ENCODE assay signal across 1 cellular context in the genomic region with DNA sequence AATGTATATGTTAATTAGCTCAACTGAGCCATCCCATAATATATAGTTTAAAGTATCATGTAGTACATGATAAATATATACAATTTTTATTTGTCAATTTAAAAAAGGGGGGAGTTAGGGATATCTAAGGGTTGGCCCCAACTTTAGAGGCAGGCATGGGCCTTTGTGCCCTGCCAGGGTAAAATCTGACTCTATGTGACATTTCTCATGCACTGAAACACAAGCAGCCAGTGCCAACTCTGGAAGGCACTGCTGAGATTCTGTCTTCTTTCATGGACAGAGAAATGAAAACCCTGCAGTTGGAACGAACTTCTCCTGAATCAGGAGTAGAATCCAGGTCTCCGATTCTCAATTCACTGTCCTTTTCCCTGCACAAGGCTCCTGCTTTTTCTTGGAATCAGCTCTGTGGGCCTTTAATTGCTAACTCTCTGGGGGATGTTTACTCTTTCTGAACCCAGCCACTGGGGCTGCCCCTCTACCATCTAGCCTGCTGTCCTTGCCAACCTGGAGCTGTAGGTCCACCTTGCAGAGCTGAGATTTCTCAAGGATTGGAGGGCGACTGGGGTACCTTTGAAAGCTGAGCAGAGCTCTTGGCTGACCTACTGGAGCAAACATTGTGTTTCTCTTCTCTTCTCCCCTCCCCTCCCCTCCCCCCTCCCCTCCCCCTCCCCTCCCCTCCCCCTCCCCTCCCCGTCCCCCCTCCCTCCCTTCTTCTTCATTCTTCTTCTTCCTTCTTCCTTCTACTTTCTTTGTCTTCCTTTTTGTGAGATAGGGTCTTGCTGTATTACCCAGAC.
TF ChIP-seq lines count a peak whose summit lies in the region.

No MANE protein-coding gene starts in this region.

TF ChIP-seq in GM23338, 12 proteins besides CTCF, POLR2A, EP300 and RAD21:
- no peak for TF ChIP-seq ZNF114 (CRISPR knock-in tag; IDR thresholded peaks at IDR 0.05)
- TF ChIP-seq, protein P1, sequence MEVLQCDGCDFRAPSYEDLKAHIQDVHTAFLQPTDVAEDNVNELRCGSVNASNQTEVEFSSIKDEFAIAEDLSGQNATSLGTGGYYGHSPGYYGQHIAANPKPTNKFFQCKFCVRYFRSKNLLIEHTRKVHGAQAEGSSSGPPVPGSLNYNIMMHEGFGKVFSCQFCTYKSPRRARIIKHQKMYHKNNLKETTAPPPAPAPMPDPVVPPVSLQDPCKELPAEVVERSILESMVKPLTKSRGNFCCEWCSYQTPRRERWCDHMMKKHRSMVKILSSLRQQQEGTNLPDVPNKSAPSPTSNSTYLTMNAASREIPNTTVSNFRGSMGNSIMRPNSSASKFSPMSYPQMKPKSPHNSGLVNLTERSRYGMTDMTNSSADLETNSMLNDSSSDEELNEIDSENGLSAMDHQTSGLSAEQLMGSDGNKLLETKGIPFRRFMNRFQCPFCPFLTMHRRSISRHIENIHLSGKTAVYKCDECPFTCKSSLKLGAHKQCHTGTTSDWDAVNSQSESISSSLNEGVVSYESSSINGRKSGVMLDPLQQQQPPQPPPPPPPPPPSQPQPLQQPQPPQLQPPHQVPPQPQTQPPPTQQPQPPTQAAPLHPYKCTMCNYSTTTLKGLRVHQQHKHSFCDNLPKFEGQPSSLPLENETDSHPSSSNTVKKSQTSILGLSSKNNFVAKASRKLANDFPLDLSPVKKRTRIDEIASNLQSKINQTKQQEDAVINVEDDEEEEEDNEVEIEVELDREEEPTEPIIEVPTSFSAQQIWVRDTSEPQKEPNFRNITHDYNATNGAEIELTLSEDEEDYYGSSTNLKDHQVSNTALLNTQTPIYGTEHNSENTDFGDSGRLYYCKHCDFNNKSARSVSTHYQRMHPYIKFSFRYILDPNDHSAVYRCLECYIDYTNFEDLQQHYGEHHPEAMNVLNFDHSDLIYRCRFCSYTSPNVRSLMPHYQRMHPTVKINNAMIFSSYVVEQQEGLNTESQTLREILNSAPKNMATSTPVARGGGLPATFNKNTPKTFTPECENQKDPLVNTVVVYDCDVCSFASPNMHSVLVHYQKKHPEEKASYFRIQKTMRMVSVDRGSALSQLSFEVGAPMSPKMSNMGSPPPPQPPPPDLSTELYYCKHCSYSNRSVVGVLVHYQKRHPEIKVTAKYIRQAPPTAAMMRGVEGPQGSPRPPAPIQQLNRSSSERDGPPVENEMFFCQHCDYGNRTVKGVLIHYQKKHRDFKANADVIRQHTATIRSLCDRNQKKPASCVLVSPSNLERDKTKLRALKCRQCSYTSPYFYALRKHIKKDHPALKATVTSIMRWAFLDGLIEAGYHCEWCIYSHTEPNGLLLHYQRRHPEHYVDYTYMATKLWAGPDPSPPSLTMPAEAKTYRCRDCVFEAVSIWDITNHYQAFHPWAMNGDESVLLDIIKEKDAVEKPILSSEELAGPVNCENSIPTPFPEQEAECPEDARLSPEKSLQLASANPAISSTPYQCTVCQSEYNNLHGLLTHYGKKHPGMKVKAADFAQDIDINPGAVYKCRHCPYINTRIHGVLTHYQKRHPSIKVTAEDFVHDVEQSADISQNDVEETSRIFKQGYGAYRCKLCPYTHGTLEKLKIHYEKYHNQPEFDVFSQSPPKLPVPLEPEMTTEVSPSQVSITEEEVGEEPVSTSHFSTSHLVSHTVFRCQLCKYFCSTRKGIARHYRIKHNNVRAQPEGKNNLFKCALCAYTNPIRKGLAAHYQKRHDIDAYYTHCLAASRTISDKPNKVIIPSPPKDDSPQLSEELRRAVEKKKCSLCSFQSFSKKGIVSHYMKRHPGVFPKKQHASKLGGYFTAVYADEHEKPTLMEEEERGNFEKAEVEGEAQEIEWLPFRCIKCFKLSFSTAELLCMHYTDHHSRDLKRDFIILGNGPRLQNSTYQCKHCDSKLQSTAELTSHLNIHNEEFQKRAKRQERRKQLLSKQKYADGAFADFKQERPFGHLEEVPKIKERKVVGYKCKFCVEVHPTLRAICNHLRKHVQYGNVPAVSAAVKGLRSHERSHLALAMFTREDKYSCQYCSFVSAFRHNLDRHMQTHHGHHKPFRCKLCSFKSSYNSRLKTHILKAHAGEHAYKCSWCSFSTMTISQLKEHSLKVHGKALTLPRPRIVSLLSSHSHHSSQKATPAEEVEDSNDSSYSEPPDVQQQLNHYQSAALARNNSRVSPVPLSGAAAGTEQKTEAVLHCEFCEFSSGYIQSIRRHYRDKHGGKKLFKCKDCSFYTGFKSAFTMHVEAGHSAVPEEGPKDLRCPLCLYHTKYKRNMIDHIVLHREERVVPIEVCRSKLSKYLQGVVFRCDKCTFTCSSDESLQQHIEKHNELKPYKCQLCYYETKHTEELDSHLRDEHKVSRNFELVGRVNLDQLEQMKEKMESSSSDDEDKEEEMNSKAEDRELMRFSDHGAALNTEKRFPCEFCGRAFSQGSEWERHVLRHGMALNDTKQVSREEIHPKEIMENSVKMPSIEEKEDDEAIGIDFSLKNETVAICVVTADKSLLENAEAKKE (CRISPR knock-in tag; IDR thresholded peaks at IDR 0.05), result no peak
- TF ChIP-seq, protein P2, sequence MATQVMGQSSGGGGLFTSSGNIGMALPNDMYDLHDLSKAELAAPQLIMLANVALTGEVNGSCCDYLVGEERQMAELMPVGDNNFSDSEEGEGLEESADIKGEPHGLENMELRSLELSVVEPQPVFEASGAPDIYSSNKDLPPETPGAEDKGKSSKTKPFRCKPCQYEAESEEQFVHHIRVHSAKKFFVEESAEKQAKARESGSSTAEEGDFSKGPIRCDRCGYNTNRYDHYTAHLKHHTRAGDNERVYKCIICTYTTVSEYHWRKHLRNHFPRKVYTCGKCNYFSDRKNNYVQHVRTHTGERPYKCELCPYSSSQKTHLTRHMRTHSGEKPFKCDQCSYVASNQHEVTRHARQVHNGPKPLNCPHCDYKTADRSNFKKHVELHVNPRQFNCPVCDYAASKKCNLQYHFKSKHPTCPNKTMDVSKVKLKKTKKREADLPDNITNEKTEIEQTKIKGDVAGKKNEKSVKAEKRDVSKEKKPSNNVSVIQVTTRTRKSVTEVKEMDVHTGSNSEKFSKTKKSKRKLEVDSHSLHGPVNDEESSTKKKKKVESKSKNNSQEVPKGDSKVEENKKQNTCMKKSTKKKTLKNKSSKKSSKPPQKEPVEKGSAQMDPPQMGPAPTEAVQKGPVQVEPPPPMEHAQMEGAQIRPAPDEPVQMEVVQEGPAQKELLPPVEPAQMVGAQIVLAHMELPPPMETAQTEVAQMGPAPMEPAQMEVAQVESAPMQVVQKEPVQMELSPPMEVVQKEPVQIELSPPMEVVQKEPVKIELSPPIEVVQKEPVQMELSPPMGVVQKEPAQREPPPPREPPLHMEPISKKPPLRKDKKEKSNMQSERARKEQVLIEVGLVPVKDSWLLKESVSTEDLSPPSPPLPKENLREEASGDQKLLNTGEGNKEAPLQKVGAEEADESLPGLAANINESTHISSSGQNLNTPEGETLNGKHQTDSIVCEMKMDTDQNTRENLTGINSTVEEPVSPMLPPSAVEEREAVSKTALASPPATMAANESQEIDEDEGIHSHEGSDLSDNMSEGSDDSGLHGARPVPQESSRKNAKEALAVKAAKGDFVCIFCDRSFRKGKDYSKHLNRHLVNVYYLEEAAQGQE (IDR thresholded peaks at IDR 0.05; ENCODE audit: unreplicated experiment), result no peak
- TF ChIP-seq EZH2 (IDR thresholded peaks at IDR 0.05; ENCODE audit: low read depth, unreplicated experiment), result no peak
- TF ChIP-seq ZNF331 (CRISPR knock-in tag; IDR thresholded peaks at IDR 0.05; ENCODE audit: low read depth), result no peak
- no peak for TF ChIP-seq JUNB (IDR thresholded peaks at IDR 0.05; ENCODE audit: unreplicated experiment)
- no peak for TF ChIP-seq CREB1 (CRISPR knock-in tag; IDR thresholded peaks at IDR 0.05; ENCODE audit: low read depth)
- no peak for TF ChIP-seq NANOG (IDR thresholded peaks at IDR 0.05; ENCODE audit: borderline replicate concordance)
- no peak for TF ChIP-seq EZH2phosphoT487 (IDR thresholded peaks at IDR 0.05; ENCODE audit: unreplicated experiment)
- TF ChIP-seq, protein P3, sequence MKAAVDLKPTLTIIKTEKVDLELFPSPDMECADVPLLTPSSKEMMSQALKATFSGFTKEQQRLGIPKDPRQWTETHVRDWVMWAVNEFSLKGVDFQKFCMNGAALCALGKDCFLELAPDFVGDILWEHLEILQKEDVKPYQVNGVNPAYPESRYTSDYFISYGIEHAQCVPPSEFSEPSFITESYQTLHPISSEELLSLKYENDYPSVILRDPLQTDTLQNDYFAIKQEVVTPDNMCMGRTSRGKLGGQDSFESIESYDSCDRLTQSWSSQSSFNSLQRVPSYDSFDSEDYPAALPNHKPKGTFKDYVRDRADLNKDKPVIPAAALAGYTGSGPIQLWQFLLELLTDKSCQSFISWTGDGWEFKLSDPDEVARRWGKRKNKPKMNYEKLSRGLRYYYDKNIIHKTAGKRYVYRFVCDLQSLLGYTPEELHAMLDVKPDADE (IDR thresholded peaks at IDR 0.05), result no peak
- no peak for TF ChIP-seq POLR2AphosphoS5 (IDR thresholded peaks at IDR 0.05; ENCODE audit: low read depth)
- no peak for TF ChIP-seq STAT1 (IDR thresholded peaks at IDR 0.05; ENCODE audit: unreplicated experiment)
